Comparison of ENCODE assay signal across 8 cellular contexts in the genomic region with DNA sequence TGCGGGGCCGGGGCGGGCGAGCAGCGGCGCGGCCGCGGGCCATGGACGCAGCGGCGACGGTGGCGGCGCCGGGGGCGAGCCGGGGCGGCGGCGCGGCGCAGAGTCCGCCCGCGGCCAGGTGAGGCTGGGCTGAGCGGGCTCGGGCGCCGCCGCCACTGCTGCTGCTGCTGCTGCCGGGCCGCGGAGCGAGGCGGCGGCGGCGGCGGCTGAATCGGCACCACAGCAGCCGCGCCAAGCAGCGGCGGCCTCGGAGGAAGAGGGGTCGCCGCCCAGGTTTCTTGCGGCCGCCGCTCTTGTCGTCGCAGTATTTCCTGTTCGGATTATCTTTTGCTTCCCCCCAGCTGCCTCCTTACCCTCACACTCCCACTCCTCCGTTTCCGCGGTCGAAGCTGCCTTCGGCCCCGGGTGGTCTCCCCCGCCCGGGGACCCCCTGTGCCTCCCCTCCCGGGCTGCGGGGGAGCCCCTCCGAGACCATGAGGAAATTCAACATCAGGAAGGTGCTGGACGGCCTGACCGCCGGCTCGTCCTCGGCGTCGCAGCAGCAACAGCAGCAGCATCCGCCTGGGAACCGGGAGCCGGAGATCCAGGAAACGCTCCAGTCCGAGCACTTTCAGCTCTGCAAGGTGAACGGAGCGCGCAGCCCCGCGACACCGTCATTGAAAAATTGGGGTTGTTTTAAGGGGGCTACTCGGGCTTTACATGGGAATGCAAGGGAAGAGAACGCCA. TPM values are rescaled to one million over a fixed set of nuclear protein-coding genes. Genes with fewer than 3 reads are reported as not detected.
DNase-seq lines count a peak whose midpoint lies in the region; ATAC-seq and TF ChIP-seq lines count a peak whose summit lies in the region.

Gene STXBP5, plus strand, starts transcription at position 358 of the 726 bp plus-strand sequence. Its CDS starts 116 bp downstream, at position 474.

- DNase-seq in GM19238 (ENCODE audit: insufficient read length, low spot score) (peak; percentile 27), SHP77 (lab: John Stamatoyannopoulos, UW) (peak; percentile 1 to 50), glomerular visceral epithelial cell (ENCODE audit: extremely low spot score) (peak; percentile 51), omental fat pad (ENCODE audit: low spot score) (no peak), ureter (ENCODE audit: low spot score) (peak; percentile 56)
- peak; percentile 29 for DNase-seq in activated naive CD4-positive, alpha-beta T cell treated with anti-CD3 and anti-CD28 coated beads, Interleukin-2, amount 50 U/mL, for 16 hours

- TF ChIP-seq CTCF in C4-2B (conservative IDR thresholded peaks at IDR 0.05) (no peak), omental fat pad (IDR thresholded peaks at IDR 0.05) (no peak)

- peak; percentile 26 for ATAC-seq in HG03378 (IDR thresholded peaks at IDR 0.05; ENCODE audit: unreplicated experiment)
- peak; percentile 33 for ATAC-seq in omental fat pad (ENCODE audit: low FRiP score)

- peak within 1 kb of the TSS; percentile 93 for H3K27ac ChIP-seq in C4-2B

RNA-seq across cellular contexts. Expression of gene STXBP5, which starts in this region (rescaled TPM):
- 10 to 100 TPM; 19.7 to 37.2 (median 22.6) TPM for total RNA-seq in omental fat pad
- 33.8 TPM for total RNA-seq in ureter
